In genomic region chr14:24001078-24001477, GRCh38 we compare ENCODE assay signal across 2 cellular contexts. TPM values are rescaled to one million over a fixed set of nuclear protein-coding genes. Genes with fewer than 3 reads are reported as not detected.
"Had no signal": no experiment of that assay in that cellular context is flagged by ENCODE, and none has a peak within 500 bp of the region (broad histone marks: within the 10 kb centered on the region; RNA-seq: fewer than 3 reads in every experiment).

No MANE protein-coding gene starts in this region.

RNA-seq across cellular contexts. Expression of gene CARMIL3, which starts 50.7 kb away (rescaled TPM):
- total RNA-seq: bronchial epithelial cell, dermis blood vessel endothelial cell had no signal
